28 cellular contexts compared by ENCODE assay signal in the genomic region with DNA sequence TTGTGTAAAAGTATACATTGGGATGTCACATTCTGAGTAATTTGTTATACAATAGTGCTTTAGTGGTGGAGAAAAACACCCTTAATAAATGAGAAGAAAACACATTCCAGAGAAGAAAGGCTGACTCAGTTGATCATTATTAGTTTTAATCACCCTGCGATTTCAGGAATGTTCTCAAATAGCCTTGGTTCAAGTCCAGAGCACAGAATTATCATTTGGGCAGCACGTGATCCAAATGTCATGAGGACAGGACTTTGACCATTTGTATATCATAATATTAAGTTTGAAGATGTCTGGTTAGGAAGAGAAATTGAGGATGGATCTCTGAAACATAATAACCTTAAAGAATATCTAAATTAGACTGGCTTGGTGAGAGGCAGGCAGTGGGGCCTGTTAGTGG.
"Had no signal": no experiment of that assay in that cellular context is flagged by ENCODE, and none has a peak within 500 bp of the region (broad histone marks: within the 10 kb centered on the region; RNA-seq: fewer than 3 reads in every experiment).

No MANE protein-coding gene starts in this region.

- H3K27ac ChIP-seq: breast epithelium, cardiac muscle cell, coronary artery, dorsolateral prefrontal cortex, esophagus muscularis mucosa, foreskin keratinocyte, gastrocnemius medialis, VCaP had no signal

- ATAC-seq: activated T-cell treated with anti-CD3 and anti-CD28 coated beads, Interleukin-2, amount 50 U/mL, for 4 hours; activated T-helper 17 cell treated with anti-CD3 and anti-CD28 coated beads, Interleukin-2, amount 50 U/mL, for 72 hours; foreskin keratinocyte; gastrocnemius medialis; WTC11 had no signal

- H3K9me3 ChIP-seq: breast epithelium, esophagus muscularis mucosa, gastrocnemius medialis had no signal

- H3K4me1 ChIP-seq: breast epithelium, esophagus muscularis mucosa, foreskin keratinocyte, gastrocnemius medialis had no signal

- H3K36me3 ChIP-seq: breast epithelium, cardiac muscle cell, esophagus muscularis mucosa, gastrocnemius medialis had no signal

- H3K27me3 ChIP-seq: breast epithelium, cardiac muscle cell, dorsolateral prefrontal cortex, esophagus muscularis mucosa, foreskin keratinocyte, gastrocnemius medialis had no signal

- H3K4me3 ChIP-seq: breast epithelium, cardiac muscle cell, coronary artery, dorsolateral prefrontal cortex, esophagus muscularis mucosa, gastrocnemius medialis had no signal

- DNase-seq: activated CD4-positive, alpha-beta memory T cell treated with anti-CD3 and anti-CD28 coated beads, Interleukin-2, amount 10 ng/mL, durations not matched to agents 7 days and 5 days; activated CD4-positive, alpha-beta T cell treated with anti-CD3 and anti-CD28 coated beads for 1 hour; activated CD4-positive, alpha-beta T cell treated with anti-CD3 and anti-CD28 coated beads for 4 hours; activated CD4-positive, alpha-beta T cell treated with anti-CD3 and anti-CD28 coated beads, Interleukin-2, amount 10 ng/mL, durations not matched to agents 7 days and 5 days; activated CD4-positive, alpha-beta T cell treated with anti-CD3 and anti-CD28 coated beads, Interleukin-2, amount 50 U/mL, for 4 hours; activated effector memory CD4-positive, alpha-beta T cell treated with Interleukin-2 at 50 U/mL for 16 hours; activated gamma-delta T cell treated with Interleukin-2 at 50 U/mL for 16 hours; activated naive CD4-positive, alpha-beta T cell treated with anti-CD3 and anti-CD28 coated beads, Interleukin-2, amount 50 U/mL, for 16 hours; activated naive CD4-positive, alpha-beta T cell treated with Interleukin-2 at 50 U/mL for 16 hours; activated T-cell treated with anti-CD3 and anti-CD28 coated beads, Interleukin-2, amount 50 U/mL, for 4 hours; amygdala; aorta; central memory CD4-positive, alpha-beta T cell; cerebellar nuclear complex; dorsolateral prefrontal cortex; effector memory CD4-positive, alpha-beta T cell; endodermal cell; erythroblast; gastrocnemius medialis; glutamatergic neuron had no signal
